ENCODE assay signal across 8 cellular contexts in genomic region chr11:65083134-65083833, GRCh38. TPM values are rescaled to one million over a fixed set of nuclear protein-coding genes. Genes with fewer than 3 reads are reported as not detected.
A peak's percentile ranks its signal among the peaks of the same experiment; 100 is the strongest.
DNase-seq lines count a peak whose midpoint lies in the region; ATAC-seq and TF ChIP-seq lines count a peak whose summit lies in the region.

No MANE protein-coding gene starts in this region.

- H3K27me3 ChIP-seq in brain microvascular endothelial cell (replicated peaks) (no peaks in the 10 kb centered on the region), muscle layer of duodenum (ENCODE audit: low read depth, low read length) (no peaks in the 10 kb centered on the region)

- H3K36me3 ChIP-seq in brain microvascular endothelial cell (replicated peaks) (peaks cover 9% of the 10 kb centered on the region), muscle layer of duodenum (ENCODE audit: control insufficient read depth in 1 of 2, insufficient read depth in 2 of 2, low read length in 2 of 2) (peaks cover 10 to 33% of the 10 kb centered on the region in 2 donors)

- in situ Hi-C loops in brain microvascular endothelial cell (cut with HindIII; ENCODE audit: low pct_ligation_motif_present, low sequenced_read_pairs): no loop called here

- no peak for TF ChIP-seq CTCF in brain microvascular endothelial cell (IDR thresholded peaks at IDR 0.05; ENCODE audit: low read depth, low read length, missing control alignments)

- H3K4me1 ChIP-seq in muscle layer of duodenum (ENCODE audit: control insufficient read depth in 1 of 2, insufficient read depth in 2 of 2, low read length in 2 of 2): peaks cover 11 to 19% of the 10 kb centered on the region in 2 donors

- H3K4me3 ChIP-seq in brain microvascular endothelial cell (ENCODE audit: low read depth, low read length) (peak overlapping the region; percentile 87), muscle layer of duodenum (ENCODE audit: low read depth in 1 of 2, low read length in 2 of 2) (peak overlapping the region; percentile 79 to 83)

- H3K9me3 Mint-ChIP-seq in activated CD4-positive, alpha-beta T cell treated with anti-CD3 and anti-CD28 coated beads, Interleukin-2, amount 10 ng/mL, durations not matched to agents 24 days and 14 days: no peaks in the 10 kb centered on the region

- ATAC-seq in HG03442 (IDR thresholded peaks at IDR 0.05; ENCODE audit: unreplicated experiment): peak; percentile 16

- peaks cover 60% of the 10 kb centered on the region for H3K36me3 Mint-ChIP-seq in activated CD4-positive, alpha-beta T cell treated with anti-CD3 and anti-CD28 coated beads, Interleukin-2, amount 10 ng/mL, durations not matched to agents 24 days and 14 days (ENCODE audit: low read depth)

- intact Hi-C loops in activated CD4-positive, alpha-beta T cell treated with anti-CD3 and anti-CD28 coated beads, Interleukin-2, amount 10 ng/mL, durations not matched to agents 24 days and 14 days (cut with micrococcal nuclease): no loop called here

- H3K27ac Mint-ChIP-seq in activated CD4-positive, alpha-beta T cell treated with anti-CD3 and anti-CD28 coated beads, Interleukin-2, amount 10 ng/mL, durations not matched to agents 24 days and 14 days: peak overlapping the region; percentile 99

- peak overlapping the region; percentile 98 for H3K27ac ChIP-seq in brain microvascular endothelial cell
- peak overlapping the region; percentile 78 for H3K27ac ChIP-seq in muscle layer of duodenum (ENCODE audit: low read length)

- peak overlapping the region; percentile 99 for H3K4me3 Mint-ChIP-seq in activated CD4-positive, alpha-beta T cell treated with anti-CD3 and anti-CD28 coated beads, Interleukin-2, amount 10 ng/mL, durations not matched to agents 24 days and 14 days

- peaks cover 52% of the 10 kb centered on the region for H3K4me1 Mint-ChIP-seq in activated CD4-positive, alpha-beta T cell treated with anti-CD3 and anti-CD28 coated beads, Interleukin-2, amount 10 ng/mL, durations not matched to agents 24 days and 14 days

- no peak for DNase-seq in activated CD4-positive, alpha-beta T cell treated with anti-CD3 and anti-CD28 coated beads, Interleukin-2, amount 10 ng/mL, durations not matched to agents 24 days and 14 days
- DNase-seq in activated CD4-positive, alpha-beta T cell treated with anti-CD3 and anti-CD28 coated beads for 1 hour: no peak
- DNase-seq in brain microvascular endothelial cell (no peak), NCI-H1048 (lab: John Stamatoyannopoulos, UW) (no peak), AG08395 (ENCODE audit: low spot score) (no peak), C1 segment of cervical spinal cord (lab: John Stamatoyannopoulos, UW) (no peak)

- peaks cover 2% of the 10 kb centered on the region for H3K27me3 Mint-ChIP-seq in activated CD4-positive, alpha-beta T cell treated with anti-CD3 and anti-CD28 coated beads, Interleukin-2, amount 10 ng/mL, durations not matched to agents 24 days and 14 days

- no peaks in the 10 kb centered on the region for H3K9me3 ChIP-seq in muscle layer of duodenum (ENCODE audit: control insufficient read depth in 1 of 2, low read length in 2 of 2)

RNA-seq across cellular contexts. Expression of gene CDCA5, which starts 0.6 kb away (rescaled TPM):
- total RNA-seq in activated CD4-positive, alpha-beta T cell treated with anti-CD3 and anti-CD28 coated beads, Interleukin-2, amount 10 ng/mL, durations not matched to agents 24 days and 14 days: 94.4 and 95.1 TPM in 2 replicates

RNA-seq across cellular contexts. Expression of gene ZFPL1, which starts 0.7 kb away (rescaled TPM):
- 33.3 and 34.7 TPM in 2 replicates for total RNA-seq in activated CD4-positive, alpha-beta T cell treated with anti-CD3 and anti-CD28 coated beads, Interleukin-2, amount 10 ng/mL, durations not matched to agents 24 days and 14 days

RNA-seq across cellular contexts. Expression of gene VPS51, which starts 12.7 kb away (rescaled TPM):
- 127 and 136 TPM in 2 replicates for total RNA-seq in activated CD4-positive, alpha-beta T cell treated with anti-CD3 and anti-CD28 coated beads, Interleukin-2, amount 10 ng/mL, durations not matched to agents 24 days and 14 days

RNA-seq across cellular contexts. Expression of gene NAALADL1, which starts 24.9 kb away (rescaled TPM):
- 12.5 and 13.0 TPM in 2 replicates for total RNA-seq in activated CD4-positive, alpha-beta T cell treated with anti-CD3 and anti-CD28 coated beads, Interleukin-2, amount 10 ng/mL, durations not matched to agents 24 days and 14 days

RNA-seq across cellular contexts. Expression of gene TM7SF2, which starts 28.4 kb away (rescaled TPM):
- total RNA-seq in activated CD4-positive, alpha-beta T cell treated with anti-CD3 and anti-CD28 coated beads, Interleukin-2, amount 10 ng/mL, durations not matched to agents 24 days and 14 days: 28.2 and 28.9 TPM in 2 replicates
